Comparison of ENCODE assay signal across 20 cellular contexts in the genomic region with DNA sequence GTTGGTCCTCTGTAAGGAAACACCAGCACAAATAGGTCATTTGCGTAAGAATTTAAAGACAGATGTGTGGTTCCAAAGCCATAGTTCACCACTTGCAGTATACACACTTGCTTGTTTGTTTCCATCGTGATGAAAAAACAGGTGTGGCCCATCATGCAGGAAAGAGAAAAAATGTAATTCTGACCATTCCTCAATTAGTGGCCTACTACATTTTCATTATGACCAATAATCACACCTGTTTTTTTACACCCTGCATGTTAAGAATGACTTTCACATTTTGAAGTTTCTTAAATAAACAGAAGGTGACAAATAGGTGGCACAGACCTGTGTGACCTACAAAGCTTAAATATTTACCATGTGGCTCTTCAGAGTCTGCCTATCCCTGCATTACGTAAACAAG. TPM values are rescaled to one million over a fixed set of nuclear protein-coding genes. Genes with fewer than 3 reads are reported as not detected.
DNase-seq lines count a peak whose midpoint lies in the region; ATAC-seq, FAIRE-seq and TF ChIP-seq lines count a peak whose summit lies in the region.
"Had no signal": no experiment of that assay in that cellular context is flagged by ENCODE, and none has a peak within 500 bp of the region (broad histone marks: within the 10 kb centered on the region; RNA-seq: fewer than 3 reads in every experiment).

No MANE protein-coding gene starts in this region.

- 0 out of 2 replicates have a peak overlapping the region, but pooled peaks have one; percentile 72 for H3K4me2 ChIP-seq in KMS-11
- H3K4me2 ChIP-seq in astrocyte (ENCODE audit: low read length), result peak overlapping the region; percentile 72

- H3K79me2 ChIP-seq in KMS-11 (ENCODE audit: insufficient read depth, low read depth), result peaks cover 26% of the 10 kb centered on the region
- H3K79me2 ChIP-seq in astrocyte (ENCODE audit: insufficient read depth, low read length), result peaks cover 28% of the 10 kb centered on the region

- ATAC-seq in activated CD4-positive, alpha-beta T cell treated with anti-CD3 and anti-CD28 coated beads for 36 hours, result no peak
- ATAC-seq: foreskin keratinocyte; stimulated activated effector memory CD8-positive, alpha-beta T cell treated with anti-CD3 and anti-CD28 coated beads, Interleukin-12 subunit alpha, Interleukin-12 subunit beta, amount 100 ng/mL, for 72 hours had no signal

- intact Hi-C loops in activated CD4-positive, alpha-beta T cell treated with anti-CD3 and anti-CD28 coated beads for 36 hours (cut with DNase I, micrococcal nuclease), result loop anchor here (5.0 to 10.0 kb wide), 3 partner anchors 393 to 1292 kb away; a partner anchor contains a TSS
- intact Hi-C loops in ascending aorta (cut with DNase I), result loop anchor here (5.0 to 10.0 kb wide), 3 partner anchors 152 to 1312 kb away; no protein-coding TSS in a partner anchor

- H3K4me3 ChIP-seq in KMS-11 (IDR thresholded peaks at IDR 0.05; ENCODE audit: insufficient read depth, low read depth, low read length) (no peak overlapping the region), astrocyte (ENCODE audit: insufficient read depth, low read depth, low read length) (no peak overlapping the region), ascending aorta (no peak overlapping the region)
- H3K4me3 ChIP-seq: SJSA1, thyroid gland had no signal

- no peaks in the 10 kb centered on the region; the same call in 1 of the 2 replicates for H4K20me1 ChIP-seq in KMS-11 (ENCODE audit: insufficient read depth)
- H4K20me1 ChIP-seq in astrocyte (ENCODE audit: insufficient read depth, low read length), result peaks cover 23% of the 10 kb centered on the region

- no peaks in the 10 kb centered on the region for H3K27me3 ChIP-seq in KMS-11 (ENCODE audit: insufficient read depth, low read depth)
- H3K27me3 ChIP-seq in astrocyte (ENCODE audit: insufficient read depth, low read length), result no peaks in the 10 kb centered on the region
- no peaks in the 10 kb centered on the region for H3K27me3 ChIP-seq in ascending aorta
- H3K27me3 ChIP-seq: foreskin keratinocyte, SJSA1, thyroid gland had no signal

- H3K4me1 ChIP-seq in KMS-11 (ENCODE audit: low read depth, poor library complexity, severe bottlenecking) (peaks cover 47% of the 10 kb centered on the region), astrocyte (ENCODE audit: insufficient read depth, low read length) (peaks cover 67% of the 10 kb centered on the region), ascending aorta (peaks cover 15 to 25% of the 10 kb centered on the region in 2 donors)
- H3K4me1 ChIP-seq: foreskin keratinocyte had no signal

- H3K9me3 ChIP-seq in astrocyte (ENCODE audit: insufficient read depth, low read depth, low read length) (no peaks in the 10 kb centered on the region), ascending aorta (no peaks in the 10 kb centered on the region)
- H3K9me3 ChIP-seq: thyroid gland had no signal

- H3K27ac Mint-ChIP-seq in activated CD4-positive, alpha-beta T cell treated with anti-CD3 and anti-CD28 coated beads for 36 hours, result no peak overlapping the region
- H3K27ac Mint-ChIP-seq in astrocyte (ENCODE audit: unreplicated experiment), result peak overlapping the region; percentile 96
- no peak overlapping the region for H3K27ac Mint-ChIP-seq in progenitor cell of endocrine pancreas
- H3K27ac Mint-ChIP-seq: stimulated activated effector memory CD8-positive, alpha-beta T cell treated with anti-CD3 and anti-CD28 coated beads, Interleukin-12 subunit alpha, Interleukin-12 subunit beta, amount 100 ng/mL, for 72 hours had no signal

- H3K9me3 Mint-ChIP-seq in activated CD4-positive, alpha-beta T cell treated with anti-CD3 and anti-CD28 coated beads for 36 hours (ENCODE audit: low read depth), result no peaks in the 10 kb centered on the region
- H3K9me3 Mint-ChIP-seq in astrocyte (ENCODE audit: unreplicated experiment), result peaks cover 2% of the 10 kb centered on the region
- no peaks in the 10 kb centered on the region for H3K9me3 Mint-ChIP-seq in progenitor cell of endocrine pancreas (ENCODE audit: low read depth)
- H3K9me3 Mint-ChIP-seq: activated CD4-positive, alpha-beta T cell treated with anti-CD3 and anti-CD28 coated beads, Interleukin-2, amount 10 ng/mL, durations not matched to agents 24 days and 14 days; dendritic cell treated with granulocyte-macrophage colony-stimulating factor and Interleukin-4, amounts not matched to agents 40 ng/mL and 50 ng/mL, for 4 days; mesothelial cell of epicardium; stimulated activated effector memory CD8-positive, alpha-beta T cell treated with anti-CD3 and anti-CD28 coated beads, Interleukin-12 subunit alpha, Interleukin-12 subunit beta, amount 100 ng/mL, for 72 hours had no signal

- H3K4me3 Mint-ChIP-seq in activated CD4-positive, alpha-beta T cell treated with anti-CD3 and anti-CD28 coated beads for 36 hours, result peak overlapping the region; percentile 90
- peak overlapping the region; percentile 86 for H3K4me3 Mint-ChIP-seq in astrocyte (ENCODE audit: unreplicated experiment)
- H3K4me3 Mint-ChIP-seq in progenitor cell of endocrine pancreas (ENCODE audit: low read depth), result peak overlapping the region; percentile 91
- H3K4me3 Mint-ChIP-seq: stimulated activated effector memory CD8-positive, alpha-beta T cell treated with anti-CD3 and anti-CD28 coated beads, Interleukin-12 subunit alpha, Interleukin-12 subunit beta, amount 100 ng/mL, for 72 hours had no signal

- peaks cover 2% of the 10 kb centered on the region for H3K36me3 Mint-ChIP-seq in activated CD4-positive, alpha-beta T cell treated with anti-CD3 and anti-CD28 coated beads for 36 hours (ENCODE audit: low read depth)
- no peaks in the 10 kb centered on the region for H3K36me3 Mint-ChIP-seq in astrocyte (ENCODE audit: low read depth, unreplicated experiment)
- H3K36me3 Mint-ChIP-seq in progenitor cell of endocrine pancreas (ENCODE audit: insufficient read depth), result no peaks in the 10 kb centered on the region
- H3K36me3 Mint-ChIP-seq: mesothelial cell of epicardium had no signal

- no peaks in the 10 kb centered on the region for H3K27me3 Mint-ChIP-seq in activated CD4-positive, alpha-beta T cell treated with anti-CD3 and anti-CD28 coated beads for 36 hours
- H3K27me3 Mint-ChIP-seq in astrocyte (ENCODE audit: low read depth, unreplicated experiment) (no peaks in the 10 kb centered on the region), progenitor cell of endocrine pancreas (peaks cover 5% of the 10 kb centered on the region)
- H3K27me3 Mint-ChIP-seq: activated CD4-positive, alpha-beta T cell treated with anti-CD3 and anti-CD28 coated beads, Interleukin-2, amount 10 ng/mL, durations not matched to agents 24 days and 14 days had no signal

- DNase-seq in activated CD4-positive, alpha-beta T cell treated with anti-CD3 and anti-CD28 coated beads for 36 hours, result no peak
- DNase-seq in activated CD4-positive, alpha-beta T cell treated with anti-CD3 and anti-CD28 coated beads for 48 hours, result no peak
- no peak for DNase-seq in astrocyte (ENCODE audit: low read depth)
- DNase-seq in progenitor cell of endocrine pancreas (ENCODE audit: low spot score, unreplicated experiment), result no peak
- no peak for DNase-seq in AML-193 (lab: John Stamatoyannopoulos, UW)
- no peak for DNase-seq in ascending aorta (ENCODE audit: low spot score in 2 of 2)
- DNase-seq in UCSD-AML1 (lab: John Stamatoyannopoulos, UW; ENCODE audit: unreplicated experiment), result no peak
- DNase-seq: activated CD4-positive, alpha-beta T cell treated with anti-CD3 and anti-CD28 coated beads, Interleukin-2, amount 10 ng/mL, durations not matched to agents 24 days and 14 days; activated CD8-positive, alpha-beta memory T cell treated with anti-CD3 and anti-CD28 coated beads, Interleukin-2, amount 50 U/mL, for 48 hours; activated naive CD4-positive, alpha-beta T cell treated with anti-CD3 and anti-CD28 coated beads, Interleukin-2, amount 50 U/mL, for 16 hours; C1 segment of cervical spinal cord; foreskin keratinocyte; stimulated activated CD4-positive, alpha-beta T cell treated with anti-CD3 and anti-CD28 coated beads, Interleukin-15, amount 100 ng/mL, for 24 hours; thyroid gland had no signal

- H2AFZ ChIP-seq in KMS-11 (ENCODE audit: low read depth) (no peak overlapping the region), astrocyte (ENCODE audit: low read depth, low read length) (no peak overlapping the region)

- H3K9ac ChIP-seq in KMS-11 (no peak overlapping the region), astrocyte (ENCODE audit: low read length) (no peak overlapping the region)

- peaks cover 12% of the 10 kb centered on the region for H3K4me1 Mint-ChIP-seq in activated CD4-positive, alpha-beta T cell treated with anti-CD3 and anti-CD28 coated beads for 36 hours
- H3K4me1 Mint-ChIP-seq in astrocyte (ENCODE audit: low read depth, unreplicated experiment) (peaks cover 50% of the 10 kb centered on the region), progenitor cell of endocrine pancreas (ENCODE audit: low read depth) (peaks cover 26% of the 10 kb centered on the region)

- FAIRE-seq in astrocyte (lab: Jason Lieb, UNC), result no peak
- FAIRE-seq: A204.1 had no signal

- TF ChIP-seq CTCF in KMS-11 (conservative IDR thresholded peaks at IDR 0.05; ENCODE audit: low read depth, low read length) (no peak), astrocyte (IDR thresholded peaks at IDR 0.05; ENCODE audit: insufficient read depth, low read depth, low read length) (no peak), progenitor cell of endocrine pancreas (IDR thresholded peaks at IDR 0.05; ENCODE audit: unreplicated experiment) (no peak), ascending aorta (IDR thresholded peaks at IDR 0.05) (no peak)

- H3K27ac ChIP-seq in KMS-11 (no peak overlapping the region), astrocyte (ENCODE audit: low read depth, low read length) (peak overlapping the region; percentile 78), ascending aorta (no peak overlapping the region)
- H3K27ac ChIP-seq: foreskin keratinocyte, SJSA1, thyroid gland had no signal

- POLR2A ChIA-PET in activated CD4-positive, alpha-beta T cell treated with anti-CD3 and anti-CD28 coated beads for 36 hours (lab: Charles Lee), result no interaction called here

- H3K36me3 ChIP-seq in KMS-11 (ENCODE audit: insufficient read depth) (no peaks in the 10 kb centered on the region), astrocyte (ENCODE audit: insufficient read depth, low read length) (no peaks in the 10 kb centered on the region), ascending aorta (no peaks in the 10 kb centered on the region)
- H3K36me3 ChIP-seq: thyroid gland had no signal

- CTCF ChIA-PET in activated CD4-positive, alpha-beta T cell treated with anti-CD3 and anti-CD28 coated beads for 36 hours (lab: Charles Lee), result interaction anchor here (1.6 kb wide), 1 partner anchor 280 kb away, joined by 3 read pairs; a partner anchor contains a TSS

RNA-seq across cellular contexts. Expression of a gene that starts 2.2 kb away (rescaled TPM):
- total RNA-seq in activated CD4-positive, alpha-beta T cell treated with anti-CD3 and anti-CD28 coated beads for 36 hours, result 10 to 100 TPM; 26.5 to 27.4 TPM
- 40.3 and 44.8 TPM in 2 replicates for total RNA-seq in astrocyte
- total RNA-seq in progenitor cell of endocrine pancreas, result 40.0 TPM in 2 replicates
- 13.5 TPM for total RNA-seq in ascending aorta
